ENCODE assay signal across 12 cellular contexts in genomic region chr11:47376183-47376542, GRCh38. TPM values are rescaled to one million over a fixed set of nuclear protein-coding genes. Genes with fewer than 3 reads are reported as not detected.
A peak's percentile ranks its signal among the peaks of the same experiment; 100 is the strongest.
DNase-seq lines count a peak whose midpoint lies in the region; ATAC-seq and TF ChIP-seq lines count a peak whose summit lies in the region.
"Had no signal": no experiment of that assay in that cellular context is flagged by ENCODE, and none has a peak within 500 bp of the region (broad histone marks: within the 10 kb centered on the region; RNA-seq: fewer than 3 reads in every experiment).

No MANE protein-coding gene starts in this region.

- no peaks in the 10 kb centered on the region for H3K4me1 Mint-ChIP-seq in CD4-positive, alpha-beta T cell (ENCODE audit: low read depth)

- H3K4me1 ChIP-seq in BLaER1 treated with 17β-estradiol and CSF1 and Interleukin-3, amounts not matched to agents 10 nM and 100 nM: peaks cover 47 to 75% (median 63%) of the 10 kb centered on the region in 10 experiments
- H3K4me1 ChIP-seq in OCI-LY3 (ENCODE audit: low read length) (peaks cover 22% of the 10 kb centered on the region), mononuclear cell (ENCODE audit: insufficient read depth, low read length) (peaks cover 56% of the 10 kb centered on the region)

- H3K9me3 ChIP-seq in BLaER1 treated with 17β-estradiol and CSF1 and Interleukin-3, amounts not matched to agents 10 nM and 100 nM (replicated peaks in 1 of 11): no peaks in the 10 kb centered on the region
- no peaks in the 10 kb centered on the region for H3K9me3 ChIP-seq in OCI-LY3 (ENCODE audit: insufficient read depth, low read length)
- no peaks in the 10 kb centered on the region for H3K9me3 ChIP-seq in mononuclear cell (ENCODE audit: low read depth, low read length)
- H3K9me3 ChIP-seq in CD4-positive, alpha-beta T cell (ENCODE audit: control insufficient read depth, low read length): no peaks in the 10 kb centered on the region
- H3K9me3 ChIP-seq: ascending aorta had no signal

- H3K4me3 Mint-ChIP-seq in CD4-positive, alpha-beta T cell: no peak overlapping the region

- POLR2A ChIA-PET in CD4-positive, alpha-beta T cell (lab: Charles Lee): no interaction called here

- H3K9me3 Mint-ChIP-seq in CD4-positive, alpha-beta T cell: no peaks in the 10 kb centered on the region

- peak overlapping the region; percentile 95 to 100 (median 99) for H3K9ac ChIP-seq in BLaER1 treated with 17β-estradiol and CSF1 and Interleukin-3, amounts not matched to agents 10 nM and 100 nM
- H3K9ac ChIP-seq in OCI-LY3 (ENCODE audit: low read length): no peak overlapping the region

- CTCF ChIA-PET in CD4-positive, alpha-beta T cell (lab: Charles Lee): no interaction called here

- peak overlapping the region; percentile 90 to 100 (median 98) for H3K4me2 ChIP-seq in BLaER1 treated with 17β-estradiol and CSF1 and Interleukin-3, amounts not matched to agents 10 nM and 100 nM
- peak overlapping the region; percentile 92 for H3K4me2 ChIP-seq in OCI-LY3 (ENCODE audit: low read length)

- ATAC-seq in CD4-positive, alpha-beta T cell (ENCODE audit: poor library complexity): no peak

- peak overlapping the region; percentile 94 to 100 (median 99) for H3K27ac ChIP-seq in BLaER1 treated with 17β-estradiol and CSF1 and Interleukin-3, amounts not matched to agents 10 nM and 100 nM
- no peak overlapping the region for H3K27ac ChIP-seq in OCI-LY3 (ENCODE audit: low read length)
- no peak overlapping the region for H3K27ac ChIP-seq in CD4-positive, alpha-beta T cell (ENCODE audit: low read depth, low read length)

- H3K27ac Mint-ChIP-seq in CD4-positive, alpha-beta T cell: no peak overlapping the region

- no peak for TF ChIP-seq CTCF in OCI-LY3 (IDR thresholded peaks at IDR 0.05; ENCODE audit: low read depth, low read length)
- no peak for TF ChIP-seq CTCF in CD4-positive, alpha-beta T cell (IDR thresholded peaks at IDR 0.05)

- no peaks in the 10 kb centered on the region for H3K27me3 ChIP-seq in BLaER1 treated with 17β-estradiol and CSF1 and Interleukin-3, amounts not matched to agents 10 nM and 100 nM
- no peaks in the 10 kb centered on the region for H3K27me3 ChIP-seq in OCI-LY3 (ENCODE audit: low read depth, low read length)
- no peaks in the 10 kb centered on the region for H3K27me3 ChIP-seq in mononuclear cell (ENCODE audit: insufficient read depth, low read length)
- no peaks in the 10 kb centered on the region for H3K27me3 ChIP-seq in CD4-positive, alpha-beta T cell (ENCODE audit: control insufficient read depth, insufficient read depth, low read length)
- H3K27me3 ChIP-seq: ascending aorta had no signal

- H4K20me1 ChIP-seq in BLaER1 treated with 17β-estradiol and CSF1 and Interleukin-3, amounts not matched to agents 10 nM and 100 nM: peaks cover 23 to 59% (median 53%) of the 10 kb centered on the region in 11 experiments; a peak in 21 of 22 replicates
- no peaks in the 10 kb centered on the region for H4K20me1 ChIP-seq in OCI-LY3 (ENCODE audit: insufficient read depth, low read length)

- intact Hi-C loops in CD4-positive, alpha-beta T cell (cut with DNase I, micrococcal nuclease): no loop called here

- H3K36me3 ChIP-seq in BLaER1 treated with 17β-estradiol and CSF1 and Interleukin-3, amounts not matched to agents 10 nM and 100 nM: peaks cover 46 to 76% (median 61%) of the 10 kb centered on the region in 11 experiments
- H3K36me3 ChIP-seq in OCI-LY3 (replicated peaks; ENCODE audit: low read depth, low read length): peaks cover 9% of the 10 kb centered on the region
- H3K36me3 ChIP-seq: ascending aorta had no signal

- H3K27me3 Mint-ChIP-seq in CD4-positive, alpha-beta T cell: no peaks in the 10 kb centered on the region

- DNase-seq in DMS53 (lab: John Stamatoyannopoulos, UW) (no peak), NCI-H1436 (lab: John Stamatoyannopoulos, UW) (no peak)
- DNase-seq in CD4-positive, alpha-beta T cell: no peak
- DNase-seq: activated CD8-positive, alpha-beta memory T cell treated with anti-CD3 and anti-CD28 coated beads, Interleukin-2, amount 50 U/mL, for 4 hours; GDM1; NCI-H1694 treated with DMSO at 0.1 percent for 48 hours; stimulated activated CD4-positive, alpha-beta T cell treated with anti-CD3 and anti-CD28 coated beads, Interleukin-12 subunit alpha, Interleukin-12 subunit beta, amount 100 ng/mL, for 4 hours; T-helper 9 cell had no signal

- H2AFZ ChIP-seq in OCI-LY3 (ENCODE audit: low read depth, low read length): no peak overlapping the region

- H3K79me2 ChIP-seq in OCI-LY3 (ENCODE audit: low read length): peaks cover 32% of the 10 kb centered on the region

- H3K36me3 Mint-ChIP-seq in CD4-positive, alpha-beta T cell (ENCODE audit: low read depth): no peaks in the 10 kb centered on the region

- H3K4me3 ChIP-seq in BLaER1 treated with 17β-estradiol and CSF1 and Interleukin-3, amounts not matched to agents 10 nM and 100 nM: peak overlapping the region; percentile 76 to 99 (median 91)
- H3K4me3 ChIP-seq in OCI-LY3 (ENCODE audit: low read length) (0 out of 2 replicates have a peak overlapping the region, but pooled peaks have one; percentile 94), mononuclear cell (ENCODE audit: low read length) (peak overlapping the region; percentile 85)

RNA-seq across cellular contexts. Expression of gene SPI1, which starts 2.2 kb away (rescaled TPM):
- 202 TPM for total RNA-seq in mononuclear cell
- 1 to 10 TPM; 4.9 to 5.9 TPM for total RNA-seq in CD4-positive, alpha-beta T cell

RNA-seq across cellular contexts. Expression of gene MYBPC3, which starts 23.7 kb away (rescaled TPM):
- total RNA-seq in mononuclear cell: 0.21 TPM
- total RNA-seq in CD4-positive, alpha-beta T cell: not detected
- total RNA-seq: ascending aorta had no signal

RNA-seq across cellular contexts. Expression of gene SLC39A13, which starts 32.2 kb away (rescaled TPM):
- total RNA-seq in mononuclear cell: 13.4 TPM
- 10 to 100 TPM; 36.6 to 39.2 TPM for total RNA-seq in CD4-positive, alpha-beta T cell

RNA-seq across cellular contexts. Expression of gene PSMC3, which starts 50.1 kb away (rescaled TPM):
- total RNA-seq in mononuclear cell: 48.7 TPM
- total RNA-seq in CD4-positive, alpha-beta T cell: 10 to 100 TPM; 51.3 to 59.5 TPM

Comparison
In these comparisons a context has a peak if more than half of its experiments do, and no peak if none do; other contexts are left out.
1. H3K27ac ChIP-seq: peak in BLaER1 treated with 17β-estradiol and CSF1 and Interleukin-3, amounts not matched to agents 10 nM and 100 nM (11 of 11); none in OCI-LY3 (single experiment) and CD4-positive, alpha-beta T cell (single experiment).
2. RNA of gene SPI1, which starts 2.2 kb away (total RNA-seq): 202 TPM in mononuclear cell (single experiment); 4.9 to 5.9 TPM in CD4-positive, alpha-beta T cell; every median in the first group is over 10 times any median in the second.
3. Peak in every context shown above with its lines, with median percentiles within 50 percentile points of each other: H3K4me3 ChIP-seq.